In the genomic region with DNA sequence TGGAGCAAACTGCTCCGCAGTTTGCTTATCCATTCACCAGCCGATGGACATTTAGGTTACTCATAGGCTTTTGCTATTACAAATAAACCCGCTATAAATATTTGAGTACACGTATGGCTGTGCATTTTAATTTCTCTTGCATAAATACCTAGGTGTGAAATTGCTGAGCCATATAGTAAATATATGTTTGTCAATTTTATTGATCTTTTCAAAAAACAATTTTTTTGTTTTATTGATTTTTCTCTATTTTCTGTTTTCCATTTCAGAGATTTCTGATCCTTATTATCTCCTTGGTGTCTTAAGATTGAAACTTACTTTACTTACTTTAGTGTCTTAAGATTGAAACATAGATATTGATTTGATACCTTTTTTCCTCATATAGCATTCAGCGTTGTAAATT, we compare ENCODE assay signal across 22 cellular contexts.
"Had no signal": no experiment of that assay in that cellular context is flagged by ENCODE, and none has a peak within 500 bp of the region (broad histone marks: within the 10 kb centered on the region; RNA-seq: fewer than 3 reads in every experiment).

No MANE protein-coding gene starts in this region.

- DNase-seq: colonic mucosa; cortex of kidney; effector CD8-positive, alpha-beta T cell; effector memory CD8-positive, alpha-beta T cell; endodermal cell; erythroblast; esophagus squamous epithelium; foreskin fibroblast; foreskin melanocyte; gastrocnemius medialis; glutamatergic neuron; heart right ventricle; hippocampal formation; left cardiac atrium; left lung; left ventricle myocardium superior; lower lobe of right lung; mesenchymal stem cell had no signal

- H3K27me3 ChIP-seq: colonic mucosa, esophagus squamous epithelium, gastrocnemius medialis, heart right ventricle, left lung had no signal

- H3K27ac Mint-ChIP-seq: dendritic cell treated with granulocyte-macrophage colony-stimulating factor and Interleukin-4, amounts not matched to agents 40 ng/mL and 50 ng/mL, for 4 days; endodermal cell; mesothelial cell of epicardium had no signal

- H3K4me3 ChIP-seq: colonic mucosa, esophagus squamous epithelium, gastrocnemius medialis, heart right ventricle, left lung, lower lobe of right lung had no signal

- H3K4me3 Mint-ChIP-seq: dendritic cell treated with granulocyte-macrophage colony-stimulating factor and Interleukin-4, amounts not matched to agents 40 ng/mL and 50 ng/mL, for 4 days; effector memory CD8-positive, alpha-beta T cell; endodermal cell; mesothelial cell of epicardium had no signal

- ATAC-seq: effector memory CD8-positive, alpha-beta T cell; esophagus mucosa; gastrocnemius medialis; heart right ventricle; left cardiac atrium; left lung; left ventricle myocardium superior; lower lobe of right lung had no signal

- H3K9me3 Mint-ChIP-seq: dendritic cell treated with granulocyte-macrophage colony-stimulating factor and Interleukin-4, amounts not matched to agents 40 ng/mL and 50 ng/mL, for 4 days; effector memory CD8-positive, alpha-beta T cell; endodermal cell; mesothelial cell of epicardium had no signal

- H3K36me3 ChIP-seq: colonic mucosa, gastrocnemius medialis had no signal

- H3K9me3 ChIP-seq: colonic mucosa, esophagus squamous epithelium, gastrocnemius medialis, heart right ventricle, left lung, lower lobe of right lung had no signal

- H3K27ac ChIP-seq: colonic mucosa, epithelial cell of prostate, esophagus squamous epithelium, gastrocnemius medialis, heart right ventricle, left lung, lower lobe of right lung had no signal

- H3K27me3 Mint-ChIP-seq: dendritic cell treated with granulocyte-macrophage colony-stimulating factor and Interleukin-4, amounts not matched to agents 40 ng/mL and 50 ng/mL, for 4 days; effector memory CD8-positive, alpha-beta T cell had no signal
